In genomic region chr10:29926649-29927048, GRCh38 we compare ENCODE assay signal across 1 cellular context.
TF ChIP-seq lines count a peak whose summit lies in the region.

No MANE protein-coding gene starts in this region.

TF ChIP-seq in HepG2, 621 proteins besides CTCF, POLR2A, EP300 and RAD21 (continued from another document):
- TF ChIP-seq, protein P1, sequence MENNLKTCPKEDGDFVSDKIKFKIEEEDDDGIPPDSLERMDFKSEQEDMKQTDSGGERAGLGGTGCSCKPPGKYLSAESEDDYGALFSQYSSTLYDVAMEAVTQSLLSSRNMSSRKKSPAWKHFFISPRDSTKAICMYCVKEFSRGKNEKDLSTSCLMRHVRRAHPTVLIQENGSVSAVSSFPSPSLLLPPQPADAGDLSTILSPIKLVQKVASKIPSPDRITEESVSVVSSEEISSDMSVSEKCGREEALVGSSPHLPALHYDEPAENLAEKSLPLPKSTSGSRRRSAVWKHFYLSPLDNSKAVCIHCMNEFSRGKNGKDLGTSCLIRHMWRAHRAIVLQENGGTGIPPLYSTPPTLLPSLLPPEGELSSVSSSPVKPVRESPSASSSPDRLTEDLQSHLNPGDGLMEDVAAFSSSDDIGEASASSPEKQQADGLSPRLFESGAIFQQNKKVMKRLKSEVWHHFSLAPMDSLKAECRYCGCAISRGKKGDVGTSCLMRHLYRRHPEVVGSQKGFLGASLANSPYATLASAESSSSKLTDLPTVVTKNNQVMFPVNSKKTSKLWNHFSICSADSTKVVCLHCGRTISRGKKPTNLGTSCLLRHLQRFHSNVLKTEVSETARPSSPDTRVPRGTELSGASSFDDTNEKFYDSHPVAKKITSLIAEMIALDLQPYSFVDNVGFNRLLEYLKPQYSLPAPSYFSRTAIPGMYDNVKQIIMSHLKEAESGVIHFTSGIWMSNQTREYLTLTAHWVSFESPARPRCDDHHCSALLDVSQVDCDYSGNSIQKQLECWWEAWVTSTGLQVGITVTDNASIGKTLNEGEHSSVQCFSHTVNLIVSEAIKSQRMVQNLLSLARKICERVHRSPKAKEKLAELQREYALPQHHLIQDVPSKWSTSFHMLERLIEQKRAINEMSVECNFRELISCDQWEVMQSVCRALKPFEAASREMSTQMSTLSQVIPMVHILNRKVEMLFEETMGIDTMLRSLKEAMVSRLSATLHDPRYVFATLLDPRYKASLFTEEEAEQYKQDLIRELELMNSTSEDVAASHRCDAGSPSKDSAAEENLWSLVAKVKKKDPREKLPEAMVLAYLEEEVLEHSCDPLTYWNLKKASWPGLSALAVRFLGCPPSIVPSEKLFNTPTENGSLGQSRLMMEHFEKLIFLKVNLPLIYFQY (CRISPR knock-in tag; IDR thresholded peaks at IDR 0.05; ENCODE audit: borderline replicate concordance) = no peak
- TF ChIP-seq IKZF1 (IDR thresholded peaks at IDR 0.05) (no peak), JUND (CRISPR knock-in tag; IDR thresholded peaks at IDR 0.05) (no peak), ZNF343 (CRISPR knock-in tag; IDR thresholded peaks at IDR 0.05) (no peak), GFI1 (CRISPR knock-in tag; IDR thresholded peaks at IDR 0.05; ENCODE audit: borderline replicate concordance) (peak; percentile 85), STAG1 (CRISPR knock-in tag; IDR thresholded peaks at IDR 0.05) (peak; percentile 21; the same call in 1 of the 2 replicates), TOPORS (CRISPR knock-in tag; IDR thresholded peaks at IDR 0.05) (no peak), CBX1 (IDR thresholded peaks at IDR 0.05; ENCODE audit: low read depth) (no peak), GATAD1 (CRISPR knock-in tag; IDR thresholded peaks at IDR 0.05) (no peak), ATF1 (CRISPR knock-in tag; IDR thresholded peaks at IDR 0.05) (no peak)
TF ChIP-seq in HepG2: peak in this region for 2.
